ENCODE assay signal across 18 cellular contexts in the genomic region with DNA sequence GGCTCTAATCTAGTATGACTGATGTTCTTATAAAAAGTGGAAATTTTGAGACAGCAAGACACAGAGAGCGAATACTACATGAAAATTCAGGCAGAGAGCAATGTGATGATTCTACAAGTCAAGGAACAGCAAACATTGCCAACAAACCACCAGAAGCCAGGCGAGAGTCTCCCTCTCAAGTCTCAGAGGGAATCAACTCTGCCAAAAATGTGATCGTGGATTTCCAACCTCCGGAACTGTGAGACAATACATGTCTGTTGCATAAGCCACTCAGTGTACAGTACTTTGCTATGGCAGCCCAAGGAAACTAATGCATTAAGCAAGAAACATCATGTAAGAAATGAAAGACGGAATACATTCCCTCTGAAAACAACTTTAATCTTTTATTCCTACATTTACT. TPM values are rescaled to one million over a fixed set of nuclear protein-coding genes. Genes with fewer than 3 reads are reported as not detected.
A peak's percentile ranks its signal among the peaks of the same experiment; 100 is the strongest.
DNase-seq lines count a peak whose midpoint lies in the region; ATAC-seq and TF ChIP-seq lines count a peak whose summit lies in the region.
"Had no signal": no experiment of that assay in that cellular context is flagged by ENCODE, and none has a peak within 500 bp of the region (broad histone marks: within the 10 kb centered on the region; RNA-seq: fewer than 3 reads in every experiment).

No MANE protein-coding gene starts in this region.

- no peaks in the 10 kb centered on the region for H3K27me3 ChIP-seq in mammary epithelial cell (ENCODE audit: insufficient read depth, low read length)
- H3K27me3 ChIP-seq: BLaER1, neural progenitor cell had no signal

- CTCF ChIA-PET in mammary epithelial cell (lab: Charles Lee; ENCODE audit: low non-redundant PET), result no interaction called here
- CTCF ChIA-PET in activated CD4-positive, alpha-beta memory T cell treated with anti-CD3 and anti-CD28 coated beads for 36 hours (lab: Charles Lee), result no interaction called here

- no peaks in the 10 kb centered on the region for H3K9me3 Mint-ChIP-seq in activated CD4-positive, alpha-beta memory T cell treated with anti-CD3 and anti-CD28 coated beads for 36 hours

- TF ChIP-seq CTCF in mammary epithelial cell (conservative IDR thresholded peaks at IDR 0.05 in 1 of 2, IDR thresholded peaks at IDR 0.05 in 1 of 2; ENCODE audit: extremely low read depth in 1 of 2, insufficient read depth in 1 of 2, low read depth in 1 of 2, low read length in 2 of 2), result no peak

- peak overlapping the region; percentile 58 for H2AFZ ChIP-seq in mammary epithelial cell (ENCODE audit: low read depth, low read length)
- H2AFZ ChIP-seq: neural progenitor cell had no signal

- no TSS peak for BruUV-seq in mammary epithelial cell (replicated peaks; lab: Mats Ljungman, UMichigan)

- no peak overlapping the region for H3K4me2 ChIP-seq in mammary epithelial cell (ENCODE audit: insufficient read depth, low read depth, low read length)
- H3K4me2 ChIP-seq: A549, BLaER1, neural progenitor cell had no signal

- H3K79me2 ChIP-seq in mammary epithelial cell (ENCODE audit: insufficient read depth, low read length), result no peaks in the 10 kb centered on the region

- H3K36me3 Mint-ChIP-seq in activated CD4-positive, alpha-beta memory T cell treated with anti-CD3 and anti-CD28 coated beads for 36 hours, result no peaks in the 10 kb centered on the region
- H3K36me3 Mint-ChIP-seq: activated naive CD8-positive, alpha-beta T cell treated with anti-CD3 and anti-CD28 coated beads for 36 hours; neural progenitor cell had no signal

- 25% methylated on average over 5 of the region's 5 CpGs for whole genome bisulfite sequencing in mammary epithelial cell (ENCODE audit: low coverage, missing lambda C conversion rate)

- peak; percentile 47 to 91 for ATAC-seq in left cardiac atrium
- ATAC-seq in esophagus mucosa, result no peak
- ATAC-seq: A549, HCT116 had no signal

- H3K9ac ChIP-seq in mammary epithelial cell (ENCODE audit: insufficient read depth, low read length), result no peak overlapping the region
- H3K9ac ChIP-seq: BLaER1, neural progenitor cell had no signal

- no peak overlapping the region for H3K4me3 Mint-ChIP-seq in activated CD4-positive, alpha-beta memory T cell treated with anti-CD3 and anti-CD28 coated beads for 36 hours
- H3K4me3 Mint-ChIP-seq: activated naive CD8-positive, alpha-beta T cell treated with anti-CD3 and anti-CD28 coated beads for 36 hours; dendritic cell treated with granulocyte-macrophage colony-stimulating factor and Interleukin-4, amounts not matched to agents 40 ng/mL and 50 ng/mL, for 4 days; neural progenitor cell had no signal

- no peak overlapping the region for H3K27ac Mint-ChIP-seq in activated CD4-positive, alpha-beta memory T cell treated with anti-CD3 and anti-CD28 coated beads for 36 hours
- H3K27ac Mint-ChIP-seq: activated naive CD8-positive, alpha-beta T cell treated with anti-CD3 and anti-CD28 coated beads for 36 hours; dendritic cell treated with granulocyte-macrophage colony-stimulating factor and Interleukin-4, amounts not matched to agents 40 ng/mL and 50 ng/mL, for 4 days; neural progenitor cell had no signal

- no peaks in the 10 kb centered on the region for H4K20me1 ChIP-seq in mammary epithelial cell (ENCODE audit: insufficient read depth, low read length)
- H4K20me1 ChIP-seq: BLaER1 had no signal

- H3K36me3 ChIP-seq in mammary epithelial cell (ENCODE audit: insufficient read depth, low read length), result no peaks in the 10 kb centered on the region
- H3K36me3 ChIP-seq: BLaER1, neural progenitor cell had no signal

- POLR2A ChIA-PET in activated CD4-positive, alpha-beta memory T cell treated with anti-CD3 and anti-CD28 coated beads for 36 hours (lab: Charles Lee), result no interaction called here

- H3K4me3 ChIP-seq in mammary epithelial cell (replicated peaks in 1 of 3; ENCODE audit: insufficient read depth in 1 of 3, low read depth in 2 of 3, low read length in 3 of 3), result no peak overlapping the region
- H3K4me3 ChIP-seq: A549, BLaER1, neural progenitor cell had no signal

- no peaks in the 10 kb centered on the region for H3K4me1 Mint-ChIP-seq in activated CD4-positive, alpha-beta memory T cell treated with anti-CD3 and anti-CD28 coated beads for 36 hours (ENCODE audit: low read depth)
- H3K4me1 Mint-ChIP-seq: activated naive CD8-positive, alpha-beta T cell treated with anti-CD3 and anti-CD28 coated beads for 36 hours had no signal

- peaks cover 5% of the 10 kb centered on the region for H3K27me3 Mint-ChIP-seq in activated CD4-positive, alpha-beta memory T cell treated with anti-CD3 and anti-CD28 coated beads for 36 hours
- H3K27me3 Mint-ChIP-seq: dendritic cell treated with granulocyte-macrophage colony-stimulating factor and Interleukin-4, amounts not matched to agents 40 ng/mL and 50 ng/mL, for 4 days had no signal

- dilution Hi-C loops in mammary epithelial cell (cut with HindIII; ENCODE audit: low sequenced_read_pairs), result no loop called here

- in situ Hi-C loops in G401 (cut with HindIII; ENCODE audit: low sequenced_read_pairs) (no loop called here), mammary epithelial cell (cut with MboI; ENCODE audit: low sequenced_read_pairs in 2 of 2) (no loop called here)

- H3K4me1 ChIP-seq in mammary epithelial cell (ENCODE audit: insufficient read depth, low read length), result no peaks in the 10 kb centered on the region
- H3K4me1 ChIP-seq: A549, BLaER1, neural progenitor cell had no signal

- peak; percentile 6 for DNase-seq in G401 (ENCODE audit: low spot score)
- no peak for DNase-seq in mammary epithelial cell
- DNase-seq in left cardiac atrium, result peak; percentile 29
- peak; percentile 56 for DNase-seq in pons (ENCODE audit: low spot score)
- no peak for DNase-seq in activated CD8-positive, alpha-beta memory T cell treated with anti-CD3 and anti-CD28 coated beads for 24 hours
- DNase-seq in activated CD4-positive, alpha-beta memory T cell treated with anti-CD3 and anti-CD28 coated beads for 36 hours, result no peak
- no peak for DNase-seq in NCI-H1436 (lab: John Stamatoyannopoulos, UW)
- DNase-seq: activated CD4-positive, alpha-beta T cell treated with anti-CD3 and anti-CD28 coated beads for 1 hour; activated naive CD8-positive, alpha-beta T cell treated with anti-CD3 and anti-CD28 coated beads for 36 hours; midbrain; NCI-H1105 treated with DMSO at 0.1 percent for 48 hours; stimulated activated CD8-positive, alpha-beta memory T cell treated with anti-CD3 and anti-CD28 coated beads, Interleukin-4, amount 100 ng/mL, for 48 hours had no signal

- H3K27ac ChIP-seq in mammary epithelial cell (ENCODE audit: insufficient read depth, low read depth, low read length), result no peak overlapping the region
- H3K27ac ChIP-seq: A549, BLaER1, neural progenitor cell had no signal

- intact Hi-C loops in mammary epithelial cell (cut with micrococcal nuclease), result no loop called here
- intact Hi-C loops in left cardiac atrium (cut with DNase I), result no loop called here
- intact Hi-C loops in activated CD4-positive, alpha-beta memory T cell treated with anti-CD3 and anti-CD28 coated beads for 36 hours (cut with micrococcal nuclease), result no loop called here

- H3K9me3 ChIP-seq in mammary epithelial cell (replicated peaks; ENCODE audit: insufficient read depth, low read length), result no peaks in the 10 kb centered on the region
- H3K9me3 ChIP-seq: A549 had no signal

RNA-seq across cellular contexts. Expression of gene CCNG1, which starts 52.1 kb away (rescaled TPM):
- total RNA-seq in G401 (2014; rRNA removed; shearing (Covaris generic)), result 422 and 554 TPM in 2 replicates
- total RNA-seq in mammary epithelial cell (100 to 1,000 TPM in 1 of 2 donors, 10 to 100 TPM in 1; 97.6 to 215 TPM), left cardiac atrium (10 to 100 TPM; 88.1 to 89.2 TPM), esophagus mucosa (73.5 TPM)
- polyA plus RNA-seq in mammary epithelial cell, result 74.5 TPM
- 80.6 TPM for polyA minus RNA-seq in mammary epithelial cell
- total RNA-seq in activated CD4-positive, alpha-beta memory T cell treated with anti-CD3 and anti-CD28 coated beads for 36 hours, result 100 to 1,000 TPM; 139 to 164 TPM

Comparison
In these comparisons a context has a peak if more than half of its experiments do, and no peak if none do; other contexts are left out.
1. DNase-seq: peak in G401 (single experiment), left cardiac atrium (single experiment) and pons (single experiment); none in mammary epithelial cell (single experiment), activated CD8-positive, alpha-beta memory T cell treated with anti-CD3 and anti-CD28 coated beads for 24 hours (single experiment), activated CD4-positive, alpha-beta memory T cell treated with anti-CD3 and anti-CD28 coated beads for 36 hours (single experiment) and NCI-H1436 (single experiment).